In genomic region chr14:56752428-56752827, GRCh38 we compare ENCODE assay signal across 15 cellular contexts. TPM values are rescaled to one million over a fixed set of nuclear protein-coding genes. Genes with fewer than 3 reads are reported as not detected.
DNase-seq lines count a peak whose midpoint lies in the region; ATAC-seq and TF ChIP-seq lines count a peak whose summit lies in the region.
"Had no signal": no experiment of that assay in that cellular context is flagged by ENCODE, and none has a peak within 500 bp of the region (broad histone marks: within the 10 kb centered on the region; RNA-seq: fewer than 3 reads in every experiment).

No MANE protein-coding gene starts in this region.

- intact Hi-C loops in left ventricle myocardium superior (cut with micrococcal nuclease), result no loop called here

- DNase-seq in DMS53 (lab: John Stamatoyannopoulos, UW) (peak; percentile 7), DMS53 treated with DMSO at 0.1 percent for 48 hours (lab: John Stamatoyannopoulos, UW; ENCODE audit: unreplicated experiment) (no peak), NCI-H69 (lab: John Stamatoyannopoulos, UW) (peak; percentile 43), epithelial cell of esophagus (ENCODE audit: low read depth) (peak; percentile 51), left ventricle myocardium superior (no peak), NCI-H2196 (lab: John Stamatoyannopoulos, UW; ENCODE audit: unreplicated experiment) (no peak)
- DNase-seq: AML-193; Caco-2; CD4-positive, alpha-beta T cell; DMS79 treated with DMSO at 0.1 percent for 48 hours; EL; H9 had no signal

- H3K4me3 ChIP-seq in epithelial cell of esophagus (ENCODE audit: low read length), result no peak overlapping the region
- H3K4me3 ChIP-seq: A549, GM12878 had no signal

- TF ChIP-seq CTCF in epithelial cell of esophagus (IDR thresholded peaks at IDR 0.05; ENCODE audit: insufficient read depth, low read depth, low read length, missing control alignments), result no peak

- ATAC-seq in left ventricle myocardium superior (no peak), HG03442 (IDR thresholded peaks at IDR 0.05; ENCODE audit: unreplicated experiment) (no peak)
- ATAC-seq: A549, GM12878 had no signal

RNA-seq across cellular contexts. Expression of gene OTX2, which starts 57.9 kb away (rescaled TPM):
- total RNA-seq in left ventricle myocardium superior, result not detected
- total RNA-seq: Caco-2; CD4-positive, alpha-beta T cell; GM12878 had no signal

Comparison
In these comparisons a context has a peak if more than half of its experiments do, and no peak if none do; other contexts are left out.
1. DNase-seq: peak in DMS53 (single experiment), NCI-H69 (single experiment) and epithelial cell of esophagus (single experiment); none in DMS53 treated with DMSO at 0.1 percent for 48 hours (single experiment), left ventricle myocardium superior (single experiment) and NCI-H2196 (single experiment).